Comparison of ENCODE assay signal across 20 cellular contexts in the genomic region with DNA sequence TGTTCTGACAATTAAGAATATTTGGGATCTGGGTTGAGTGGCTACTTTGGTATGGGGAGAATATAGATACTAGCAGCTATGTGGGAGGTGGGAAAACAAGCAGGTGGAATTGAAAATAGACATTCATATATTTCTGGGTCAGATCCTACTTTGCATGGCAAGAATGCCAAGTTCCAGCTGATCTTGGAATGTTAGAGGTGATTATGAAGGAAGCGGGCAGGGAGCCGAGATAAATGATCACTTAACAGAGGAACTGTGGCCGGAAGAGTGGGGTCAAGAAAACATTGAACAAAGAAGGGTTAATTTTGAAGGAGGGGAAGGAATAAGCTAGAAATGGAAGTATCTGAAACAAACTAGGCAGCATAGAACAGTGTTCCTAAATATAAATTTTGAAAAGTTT.
"Had no signal": no experiment of that assay in that cellular context is flagged by ENCODE, and none has a peak within 500 bp of the region (broad histone marks: within the 10 kb centered on the region; RNA-seq: fewer than 3 reads in every experiment).

No MANE protein-coding gene starts in this region.

- H3K9me3 ChIP-seq: heart right ventricle, left lung, lower lobe of right lung, neutrophil, right atrium auricular region, stomach had no signal

- H3K36me3 Mint-ChIP-seq: memory B cell had no signal

- DNase-seq: effector CD4-positive, alpha-beta T cell; endodermal cell; heart right ventricle; hypothalamus; islet precursor cell; left lung; lower lobe of right lung; midbrain; posterior cingulate gyrus; small intestine; stimulated activated CD4-positive, alpha-beta T cell treated with anti-CD3 and anti-CD28 coated beads, Interleukin-12 subunit alpha, Interleukin-12 subunit beta, amount 100 ng/mL, for 4 hours; stimulated activated naive CD4-positive, alpha-beta T cell; stomach; substantia nigra; trophoblast cell had no signal

- H3K27ac Mint-ChIP-seq: dendritic cell treated with granulocyte-macrophage colony-stimulating factor and Interleukin-4, amounts not matched to agents 40 ng/mL and 50 ng/mL, for 4 days; endodermal cell; memory B cell had no signal

- H3K27me3 Mint-ChIP-seq: dendritic cell treated with granulocyte-macrophage colony-stimulating factor and Interleukin-4, amounts not matched to agents 40 ng/mL and 50 ng/mL, for 4 days had no signal

- H3K4me1 Mint-ChIP-seq: memory B cell had no signal

- H3K9me3 Mint-ChIP-seq: dendritic cell treated with granulocyte-macrophage colony-stimulating factor and Interleukin-4, amounts not matched to agents 40 ng/mL and 50 ng/mL, for 4 days; endodermal cell; memory B cell had no signal

- H3K4me3 Mint-ChIP-seq: dendritic cell treated with granulocyte-macrophage colony-stimulating factor and Interleukin-4, amounts not matched to agents 40 ng/mL and 50 ng/mL, for 4 days; endodermal cell; memory B cell had no signal

- H3K27ac ChIP-seq: heart right ventricle, lower lobe of right lung, neutrophil, right atrium auricular region, stomach had no signal

- FAIRE-seq: frontal cortex, small intestine had no signal

- H3K36me3 ChIP-seq: heart right ventricle, left lung, lower lobe of right lung, neutrophil, right atrium auricular region, stomach had no signal

- H3K4me3 ChIP-seq: heart right ventricle, left lung, lower lobe of right lung, right atrium auricular region, stomach had no signal

- H3K27me3 ChIP-seq: heart right ventricle, left lung, neutrophil, right atrium auricular region, stomach had no signal

- ATAC-seq: heart right ventricle, left lung, lower lobe of right lung had no signal
